In genomic region chr5:128905225-128906110, GRCh38 we compare ENCODE assay signal across 9 cellular contexts. TPM values are rescaled to one million over a fixed set of nuclear protein-coding genes. Genes with fewer than 3 reads are reported as not detected.
DNase-seq lines count a peak whose midpoint lies in the region; ATAC-seq and TF ChIP-seq lines count a peak whose summit lies in the region.
"Had no signal": no experiment of that assay in that cellular context is flagged by ENCODE, and none has a peak within 500 bp of the region (broad histone marks: within the 10 kb centered on the region; RNA-seq: fewer than 3 reads in every experiment).

No MANE protein-coding gene starts in this region.

- no peak overlapping the region for H3K4me3 Mint-ChIP-seq in activated T-helper 17 cell treated with anti-CD3 and anti-CD28 coated beads, Interleukin-2, amount 50 U/mL, for 72 hours
- H3K4me3 Mint-ChIP-seq in glutamatergic neuron (ENCODE audit: unreplicated experiment), result no peak overlapping the region
- H3K4me3 Mint-ChIP-seq: dendritic cell treated with granulocyte-macrophage colony-stimulating factor and Interleukin-4, amounts not matched to agents 40 ng/mL and 50 ng/mL, for 4 days had no signal

- H3K27ac ChIP-seq in DND-41 (ENCODE audit: low read length), result no peak overlapping the region

- H3K79me2 ChIP-seq in DND-41 (ENCODE audit: insufficient read depth, low read length), result no peaks in the 10 kb centered on the region

- H3K27me3 Mint-ChIP-seq in activated T-helper 17 cell treated with anti-CD3 and anti-CD28 coated beads, Interleukin-2, amount 50 U/mL, for 72 hours, result peaks cover 3% of the 10 kb centered on the region
- H3K27me3 Mint-ChIP-seq in glutamatergic neuron (ENCODE audit: unreplicated experiment), result no peaks in the 10 kb centered on the region

- TF ChIP-seq CTCF in DND-41 (IDR thresholded peaks at IDR 0.05; ENCODE audit: borderline replicate concordance, extremely low read depth, low read length, poor library complexity, severe bottlenecking), result peak; percentile 79
- TF ChIP-seq CTCF in glutamatergic neuron (IDR thresholded peaks at IDR 0.05; ENCODE audit: partially characterized antibody, unreplicated experiment), result peak; percentile 88

- no peaks in the 10 kb centered on the region for H3K4me1 Mint-ChIP-seq in activated T-helper 17 cell treated with anti-CD3 and anti-CD28 coated beads, Interleukin-2, amount 50 U/mL, for 72 hours
- H3K4me1 Mint-ChIP-seq in glutamatergic neuron (ENCODE audit: low read depth, unreplicated experiment), result no peaks in the 10 kb centered on the region

- no peak overlapping the region for H2AFZ ChIP-seq in DND-41 (ENCODE audit: low read depth, low read length)

- ATAC-seq in DND-41 (ENCODE audit: insufficient read depth, low read depth) (peak; percentile 73), GM19324 (IDR thresholded peaks at IDR 0.05; ENCODE audit: low FRiP score, unreplicated experiment) (peak; percentile 86), HG03135 (IDR thresholded peaks at IDR 0.05; ENCODE audit: unreplicated experiment) (peak; percentile 91)
- ATAC-seq in activated T-helper 17 cell treated with anti-CD3 and anti-CD28 coated beads, Interleukin-2, amount 50 U/mL, for 72 hours (replicated peaks), result peak; percentile 55

- H3K4me3 ChIP-seq in DND-41 (ENCODE audit: low read depth in 1 of 2, low read length in 2 of 2), result no peak overlapping the region

- no peaks in the 10 kb centered on the region for H3K4me1 ChIP-seq in DND-41 (ENCODE audit: insufficient read depth, low read length)

- no peaks in the 10 kb centered on the region for H3K36me3 ChIP-seq in DND-41 (ENCODE audit: insufficient read depth, low read length)

- H3K27ac Mint-ChIP-seq in activated T-helper 17 cell treated with anti-CD3 and anti-CD28 coated beads, Interleukin-2, amount 50 U/mL, for 72 hours, result no peak overlapping the region
- no peak overlapping the region for H3K27ac Mint-ChIP-seq in glutamatergic neuron (ENCODE audit: unreplicated experiment)
- H3K27ac Mint-ChIP-seq: dendritic cell treated with granulocyte-macrophage colony-stimulating factor and Interleukin-4, amounts not matched to agents 40 ng/mL and 50 ng/mL, for 4 days had no signal

- H3K27me3 ChIP-seq in DND-41 (ENCODE audit: insufficient read depth, low read length, poor library complexity), result no peaks in the 10 kb centered on the region

- no peaks in the 10 kb centered on the region for H3K9me3 ChIP-seq in DND-41 (ENCODE audit: insufficient read depth, low read length, severe bottlenecking)

- H3K4me2 ChIP-seq in DND-41 (ENCODE audit: insufficient read depth, low read length), result no peak overlapping the region

- no peak overlapping the region for H3K9ac ChIP-seq in DND-41 (ENCODE audit: low read depth, low read length)

- no peaks in the 10 kb centered on the region for H3K36me3 Mint-ChIP-seq in activated T-helper 17 cell treated with anti-CD3 and anti-CD28 coated beads, Interleukin-2, amount 50 U/mL, for 72 hours (ENCODE audit: low read depth)
- H3K36me3 Mint-ChIP-seq in glutamatergic neuron (ENCODE audit: unreplicated experiment), result no peaks in the 10 kb centered on the region

- H4K20me1 ChIP-seq in DND-41 (ENCODE audit: insufficient read depth, low read length), result no peaks in the 10 kb centered on the region

- no peaks in the 10 kb centered on the region for H3K9me3 Mint-ChIP-seq in activated T-helper 17 cell treated with anti-CD3 and anti-CD28 coated beads, Interleukin-2, amount 50 U/mL, for 72 hours
- no peaks in the 10 kb centered on the region for H3K9me3 Mint-ChIP-seq in glutamatergic neuron (ENCODE audit: unreplicated experiment)
- H3K9me3 Mint-ChIP-seq: dendritic cell treated with granulocyte-macrophage colony-stimulating factor and Interleukin-4, amounts not matched to agents 40 ng/mL and 50 ng/mL, for 4 days had no signal

- DNase-seq in DND-41, result peak; percentile 28
- DNase-seq in NCI-H69 (lab: John Stamatoyannopoulos, UW), result peak; percentile 56
- peak; percentile 33 for DNase-seq in glutamatergic neuron
- peak; percentile 42 for DNase-seq in renal cortical epithelial cell (ENCODE audit: low read depth)
- no peak for DNase-seq in GM19238 (ENCODE audit: insufficient read length, low spot score)

RNA-seq across cellular contexts. Expression of gene SLC27A6, which starts 59.8 kb away (rescaled TPM):
- not detected for total RNA-seq in activated T-helper 17 cell treated with anti-CD3 and anti-CD28 coated beads, Interleukin-2, amount 50 U/mL, for 72 hours
- total RNA-seq in glutamatergic neuron (ENCODE audit: unreplicated experiment), result not detected
- total RNA-seq in renal cortical epithelial cell, result 0.10 TPM in 1 of 2 replicates, not detected in the other
